In the genomic region with DNA sequence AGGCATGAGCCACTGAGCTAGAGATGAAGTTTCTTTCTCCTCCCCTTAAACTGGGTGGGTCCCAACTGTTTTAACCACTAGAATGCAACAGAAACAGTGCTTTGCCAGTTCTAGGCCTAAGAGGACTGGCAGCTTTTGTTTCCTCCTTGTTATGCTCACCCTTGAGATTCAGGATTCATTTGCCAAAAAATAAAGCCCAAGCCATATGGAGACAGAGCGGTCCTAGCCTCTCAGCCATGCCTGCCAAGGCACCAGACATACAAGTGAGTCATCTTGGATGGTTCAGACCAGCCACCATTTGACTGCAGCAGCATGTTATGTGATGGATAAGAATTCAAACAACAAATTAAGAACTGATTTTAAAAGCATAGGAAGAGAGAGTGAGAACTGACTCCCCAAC, we compare ENCODE assay signal across 20 cellular contexts. TPM values are rescaled to one million over a fixed set of nuclear protein-coding genes. Genes with fewer than 3 reads are reported as not detected.
DNase-seq lines count a peak whose midpoint lies in the region; ATAC-seq, FAIRE-seq and TF ChIP-seq lines count a peak whose summit lies in the region.
"Had no signal": no experiment of that assay in that cellular context is flagged by ENCODE, and none has a peak within 500 bp of the region (broad histone marks: within the 10 kb centered on the region; RNA-seq: fewer than 3 reads in every experiment).

No MANE protein-coding gene starts in this region.

- peak; percentile 90 for DNase-seq in DMS 273 (lab: John Stamatoyannopoulos, UW; ENCODE audit: unreplicated experiment)
- DNase-seq in bronchial epithelial cell (ENCODE audit: low read depth) = peak; percentile 58
- peak; percentile 41 for DNase-seq in islet precursor cell
- no peak for DNase-seq in posterior cingulate gyrus
- no peak for DNase-seq in kidney tubule cell (ENCODE audit: low spot score)
- DNase-seq in psoas muscle = no peak
- DNase-seq in right lobe of liver = no peak
- DNase-seq: activated CD4-positive, alpha-beta T cell treated with anti-CD3 and anti-CD28 coated beads for 1 hour; AML-193; NCI-H1092 had no signal

- H3K27me3 ChIP-seq in Loucy (ENCODE audit: insufficient read depth, low read length, poor library complexity, severe bottlenecking) (no peaks in the 10 kb centered on the region), bronchial epithelial cell (ENCODE audit: control insufficient read depth, insufficient read depth, low read length) (peaks cover 4% of the 10 kb centered on the region), psoas muscle (ENCODE audit: insufficient read depth in 3 of 3, low read length in 2 of 3) (peaks cover 0 to 2% (median 0%) of the 10 kb centered on the region in 3 donors), right lobe of liver (no peaks in the 10 kb centered on the region)

- H3K4me3 ChIP-seq in Loucy (ENCODE audit: low read length, poor library complexity, severe bottlenecking) (no peak overlapping the region), bronchial epithelial cell (ENCODE audit: low read depth, low read length) (no peak overlapping the region), psoas muscle (no peak overlapping the region), right lobe of liver (no peak overlapping the region)
- H3K4me3 ChIP-seq: gastroesophageal sphincter, GM12878, SK-N-MC had no signal

- TF ChIP-seq POLR2A in right lobe of liver (IDR thresholded peaks at IDR 0.05) = no peak

- no peaks in the 10 kb centered on the region for H3K4me1 ChIP-seq in Loucy (ENCODE audit: insufficient read depth, low read length, poor library complexity, severe bottlenecking)
- H3K4me1 ChIP-seq in psoas muscle = no peaks in the 10 kb centered on the region
- no peaks in the 10 kb centered on the region for H3K4me1 ChIP-seq in right lobe of liver
- H3K4me1 ChIP-seq: gastroesophageal sphincter had no signal

- no peaks in the 10 kb centered on the region for H4K20me1 ChIP-seq in Loucy (ENCODE audit: insufficient read depth, low read length, poor library complexity, severe bottlenecking)

- H3F3A ChIP-seq in Loucy (ENCODE audit: low read depth) = no peaks in the 10 kb centered on the region

- H3K4me2 ChIP-seq in Loucy (ENCODE audit: low read depth, low read length, poor library complexity, severe bottlenecking) = no peak overlapping the region

- no peaks in the 10 kb centered on the region for H3K9me3 ChIP-seq in Loucy (ENCODE audit: insufficient read depth, low read depth, low read length)
- H3K9me3 ChIP-seq in psoas muscle = no peaks in the 10 kb centered on the region
- H3K9me3 ChIP-seq in right lobe of liver = no peaks in the 10 kb centered on the region
- H3K9me3 ChIP-seq: gastroesophageal sphincter, neutrophil had no signal

- TF ChIP-seq CTCF in Loucy (conservative IDR thresholded peaks at IDR 0.05; ENCODE audit: low read length) (no peak), bronchial epithelial cell (IDR thresholded peaks at IDR 0.05; ENCODE audit: insufficient read depth, low read length, severe bottlenecking) (no peak), psoas muscle (IDR thresholded peaks at IDR 0.05) (no peak), right lobe of liver (IDR thresholded peaks at IDR 0.05) (no peak)

- H3K9me2 ChIP-seq in Loucy (replicated peaks; ENCODE audit: low read depth, low read length) = no peaks in the 10 kb centered on the region

- FAIRE-seq in bronchial epithelial cell (lab: Jason Lieb, UNC) = no peak
- FAIRE-seq: G401.6, GM12878, urothelium cell line had no signal

- 65 to 79% (median 69%) methylated on average over 1 of the region's 1 CpG for WGBS in psoas muscle, 3 donors
- 100% methylated on average over 1 of the region's 1 CpG for WGBS in right lobe of liver (ENCODE audit: insufficient coverage, low coverage, low lambda C conversion rate, missing lambda C conversion rate)

- ATAC-seq in psoas muscle (no peak), right lobe of liver (no peak)
- ATAC-seq: activated T-helper 17 cell treated with anti-CD3 and anti-CD28 coated beads, Interleukin-2, amount 50 U/mL, for 72 hours; gastroesophageal sphincter; GM12878; left lobe of liver; sciatic nerve had no signal

- 0 out of 2 replicates have a peak overlapping the region, but pooled peaks have one; percentile 15 for H2AFZ ChIP-seq in Loucy (ENCODE audit: low read length)

- intact Hi-C loops in posterior cingulate gyrus (cut with DNase I) = no loop called here
- intact Hi-C loops in psoas muscle (cut with DNase I) = no loop called here
- intact Hi-C loops in right lobe of liver (cut with DNase I) = no loop called here

- no peaks in the 10 kb centered on the region for H3K36me3 ChIP-seq in Loucy (ENCODE audit: insufficient read depth, low read length)
- no peaks in the 10 kb centered on the region for H3K36me3 ChIP-seq in bronchial epithelial cell (ENCODE audit: control insufficient read depth, insufficient read depth, low read length)
- H3K36me3 ChIP-seq in psoas muscle (ENCODE audit: insufficient read depth in 1 of 2, low read depth in 1 of 2) = no peaks in the 10 kb centered on the region
- no peaks in the 10 kb centered on the region for H3K36me3 ChIP-seq in right lobe of liver
- H3K36me3 ChIP-seq: gastroesophageal sphincter, neutrophil had no signal

- no peaks in the 10 kb centered on the region for H3K79me2 ChIP-seq in Loucy (ENCODE audit: insufficient read depth, low read length)

- no peak overlapping the region for H3K27ac ChIP-seq in psoas muscle
- no peak overlapping the region for H3K27ac ChIP-seq in right lobe of liver
- H3K27ac ChIP-seq: gastroesophageal sphincter, neutrophil, SK-N-MC had no signal

- H3K9ac ChIP-seq in Loucy (ENCODE audit: low read depth, low read length, poor library complexity, severe bottlenecking) = no peak overlapping the region

RNA-seq across cellular contexts. Expression of gene STUM, which starts 38.1 kb away (rescaled TPM):
- total RNA-seq in bronchial epithelial cell (not detected in 2 replicates), psoas muscle (1 to 10 TPM in 3 of 4 donors, under 1 TPM in 1; 0.34 to 1.5 (median 1.2) TPM), right lobe of liver (under 1 TPM in 4 of 6 experiments, not detected in 2; 0.06 to 0.68 (median 0.13) TPM)
- polyA plus RNA-seq in psoas muscle = under 1 TPM; 0.69 to 0.96 (median 0.86) TPM
- total RNA-seq: activated T-helper 17 cell treated with anti-CD3 and anti-CD28 coated beads, Interleukin-2, amount 50 U/mL, for 72 hours had no signal

Comparison
In these comparisons a context has a peak if more than half of its experiments do, and no peak if none do; other contexts are left out.
1. DNase-seq: peak in DMS 273 (single experiment), bronchial epithelial cell (single experiment) and islet precursor cell (single experiment); none in posterior cingulate gyrus (0 of 10), kidney tubule cell (single experiment), psoas muscle (0 of 2) and right lobe of liver (0 of 3).